ENCODE assay signal across 1 cellular context in genomic region chr2:179677148-179677688, GRCh38.
TF ChIP-seq lines count a peak whose summit lies in the region.

No MANE protein-coding gene starts in this region.

TF ChIP-seq in GM23338, 12 proteins besides CTCF, POLR2A, EP300 and RAD21 (continued from another document):
- TF ChIP-seq ZNF462 (CRISPR knock-in tag; IDR thresholded peaks at IDR 0.05) (no peak), EZH2 (IDR thresholded peaks at IDR 0.05; ENCODE audit: low read depth, unreplicated experiment) (no peak), ZNF114 (CRISPR knock-in tag; IDR thresholded peaks at IDR 0.05) (no peak), ZNF331 (CRISPR knock-in tag; IDR thresholded peaks at IDR 0.05; ENCODE audit: low read depth) (no peak), JUNB (IDR thresholded peaks at IDR 0.05; ENCODE audit: unreplicated experiment) (no peak), POLR2AphosphoS5 (IDR thresholded peaks at IDR 0.05; ENCODE audit: low read depth) (no peak)
